ENCODE assay signal across 8 cellular contexts in genomic region chr19:12789098-12789903, GRCh38. TPM values are rescaled to one million over a fixed set of nuclear protein-coding genes. Genes with fewer than 3 reads are reported as not detected.
DNase-seq lines count a peak whose midpoint lies in the region; ATAC-seq, FAIRE-seq and TF ChIP-seq lines count a peak whose summit lies in the region.

No MANE protein-coding gene starts in this region.

- peak overlapping the region; percentile 51; the same call in 1 of the 2 replicates for H3K4me3 ChIP-seq in GM08714 (ENCODE audit: low read length)
- peak overlapping the region; percentile 79 to 89 (median 88) for H3K4me3 ChIP-seq in esophagus squamous epithelium
- H3K4me3 ChIP-seq in pancreas, result peak overlapping the region; percentile 15 to 81 (median 50)

- in situ Hi-C loops in ACHN (cut with HindIII; ENCODE audit: low pct_ligation_motif_present, low pct_unique_long_range_greater_than_20kb, low sequenced_read_pairs), result no loop called here

- DNase-seq in esophagus squamous epithelium (lab: John Stamatoyannopoulos, UW) (no peak), pancreas (peak in 1 of 6 donors; percentile 54), ACHN (no peak), NCI-H1105 treated with DMSO at 0.1 percent for 48 hours (lab: John Stamatoyannopoulos, UW) (no peak)

- intact Hi-C loops in esophagus squamous epithelium (cut with DNase I) (no loop called here), pancreas (cut with DNase I) (no loop called here)

- no peaks in the 10 kb centered on the region for H3K27me3 Mint-ChIP-seq in T-helper 1 cell treated with Interleukin-12 subunit alpha and Interleukin-12 subunit beta and Interleukin-4 antibody, amounts not matched to agents 30 μg/mL and 1 μg/mL, for 36 hours (ENCODE audit: low read depth)

- H3K9me3 ChIP-seq in esophagus squamous epithelium (no peaks in the 10 kb centered on the region), pancreas (no peaks in the 10 kb centered on the region)

- WGBS in esophagus squamous epithelium, 2 donors, result 0 to 6% methylated on average over 5 of the region's 46 CpGs
- WGBS in pancreas, 2 donors, result 6 to 8% methylated on average over 35 to 46 of the region's 46 CpGs

- peak overlapping the region; percentile 95 for H3K4me3 Mint-ChIP-seq in T-helper 1 cell treated with Interleukin-12 subunit alpha and Interleukin-12 subunit beta and Interleukin-4 antibody, amounts not matched to agents 30 μg/mL and 1 μg/mL, for 36 hours

- H3K4me1 ChIP-seq in esophagus squamous epithelium (peaks cover 54 to 77% (median 64%) of the 10 kb centered on the region in 3 donors), pancreas (peaks cover 16 to 42% (median 20%) of the 10 kb centered on the region in 3 donors)

- TF ChIP-seq POLR2A in esophagus squamous epithelium (IDR thresholded peaks at IDR 0.05), result no peak

- H3K27me3 ChIP-seq in esophagus squamous epithelium (no peaks in the 10 kb centered on the region), pancreas (no peaks in the 10 kb centered on the region)

- TF ChIP-seq CTCF in 22Rv1 (IDR thresholded peaks at IDR 0.05) (no peak), esophagus squamous epithelium (IDR thresholded peaks at IDR 0.05) (no peak), pancreas (IDR thresholded peaks at IDR 0.05) (no peak)

- H3K36me3 ChIP-seq in esophagus squamous epithelium (peaks cover 0 to 11% (median 0%) of the 10 kb centered on the region in 3 donors), pancreas (no peaks in the 10 kb centered on the region)

- H3K27ac ChIP-seq in 22Rv1 (peak overlapping the region; percentile 98), esophagus squamous epithelium (peak overlapping the region; percentile 99), pancreas (peak overlapping the region; percentile 95 to 100 (median 99))

- H3K36me3 Mint-ChIP-seq in T-helper 1 cell treated with Interleukin-12 subunit alpha and Interleukin-12 subunit beta and Interleukin-4 antibody, amounts not matched to agents 30 μg/mL and 1 μg/mL, for 36 hours (ENCODE audit: low read depth), result peaks cover 7% of the 10 kb centered on the region

- H3K27ac Mint-ChIP-seq in T-helper 1 cell treated with Interleukin-12 subunit alpha and Interleukin-12 subunit beta and Interleukin-4 antibody, amounts not matched to agents 30 μg/mL and 1 μg/mL, for 36 hours, result peak overlapping the region; percentile 95

- H3K9me3 Mint-ChIP-seq in T-helper 1 cell treated with Interleukin-12 subunit alpha and Interleukin-12 subunit beta and Interleukin-4 antibody, amounts not matched to agents 30 μg/mL and 1 μg/mL, for 36 hours, result no peaks in the 10 kb centered on the region

- FAIRE-seq in pancreas (lab: Jason Lieb, UNC), result no peak

- H3K4me1 Mint-ChIP-seq in T-helper 1 cell treated with Interleukin-12 subunit alpha and Interleukin-12 subunit beta and Interleukin-4 antibody, amounts not matched to agents 30 μg/mL and 1 μg/mL, for 36 hours (ENCODE audit: low read depth), result peaks cover 21% of the 10 kb centered on the region

- ATAC-seq in pancreas (peak in 3 of 4 donors; percentile 0 to 2 (median 1)), HG03439 (IDR thresholded peaks at IDR 0.05; ENCODE audit: unreplicated experiment) (no peak)

RNA-seq across cellular contexts. Expression of gene JUNB, which starts 2.0 kb away (rescaled TPM):
- total RNA-seq in esophagus squamous epithelium (100 to 1,000 TPM; 260 to 945 (median 388) TPM), pancreas (100 to 1,000 TPM in 2 of 6 donors, 10 to 100 TPM in 4; 41.6 to 109 (median 70.7) TPM)
- polyA plus RNA-seq in pancreas, result 100 to 1,000 TPM; 172 to 206 TPM

RNA-seq across cellular contexts. Expression of gene PRDX2, which starts 12.3 kb away (rescaled TPM):
- total RNA-seq in esophagus squamous epithelium, result 100 to 1,000 TPM; 211 to 436 (median 345) TPM
- total RNA-seq in pancreas, result 100 to 1,000 TPM in 4 of 6 donors, 10 to 100 TPM in 2; 77.5 to 109 (median 103) TPM
- 100 to 1,000 TPM in 1 of 2 donors, 10 to 100 TPM in 1; 75.8 to 172 TPM for polyA plus RNA-seq in pancreas

RNA-seq across cellular contexts. Expression of gene THSD8, which starts 12.6 kb away (rescaled TPM):
- total RNA-seq in esophagus squamous epithelium, result not detected
- 1 to 10 TPM in 5 of 6 donors, under 1 TPM in 1; 0.90 to 3.9 (median 2.1) TPM for total RNA-seq in pancreas
- polyA plus RNA-seq in pancreas, result 1 to 10 TPM; 1.3 to 2.0 TPM

RNA-seq across cellular contexts. Expression of gene HOOK2, which starts 13.9 kb away (rescaled TPM):
- total RNA-seq in esophagus squamous epithelium (10 to 100 TPM; 41.4 to 76.5 (median 61.6) TPM), pancreas (10 to 100 TPM; 37.7 to 60.9 (median 49.0) TPM)
- 100 to 1,000 TPM; 268 to 300 TPM for polyA plus RNA-seq in pancreas

RNA-seq across cellular contexts. Expression of gene RNASEH2A, which starts 17.1 kb away (rescaled TPM):
- total RNA-seq in esophagus squamous epithelium (10 to 100 TPM in 3 of 4 donors, 1 to 10 TPM in 1; 7.1 to 19.2 (median 14.9) TPM), pancreas (1 to 10 TPM; 1.7 to 6.0 (median 3.0) TPM)
- 1 to 10 TPM; 3.9 to 5.5 TPM for polyA plus RNA-seq in pancreas
